ENCODE assay signal across 31 cellular contexts in genomic region chr4:83417566-83417965, GRCh38.
"Had no signal": no experiment of that assay in that cellular context is flagged by ENCODE, and none has a peak within 500 bp of the region (broad histone marks: within the 10 kb centered on the region; RNA-seq: fewer than 3 reads in every experiment).

No MANE protein-coding gene starts in this region.

- H3K36me3 ChIP-seq: brain microvascular endothelial cell, ovary had no signal

- H3K27me3 Mint-ChIP-seq: activated naive CD4-positive, alpha-beta T cell treated with anti-CD3 and anti-CD28 coated beads, Interleukin-2, amount 10 ng/mL, durations not matched to agents 7 days and 5 days; naive B cell; stimulated activated memory B cell treated with anti-CD40 and anti-IgM and Interleukin-4, amounts not matched to agents 10 μg/mL and 1 μg/mL and 100 μg/mL, for 72 hours had no signal

- H3K9me3 Mint-ChIP-seq: activated naive CD4-positive, alpha-beta T cell treated with anti-CD3 and anti-CD28 coated beads, Interleukin-2, amount 10 ng/mL, durations not matched to agents 7 days and 5 days; activated T-helper 1 cell treated with anti-CD3 and anti-CD28 coated beads, Interleukin-12 subunit alpha, Interleukin-12 subunit beta, Interleukin-2, Interleukin-4 antibody, amounts not matched to agents 30 ng/mL and 10 ng/mL and 1 ng/mL, durations not matched to agents 14 hours and 24 hours and 36 hours; naive B cell; nephron progenitor cell; stimulated activated memory B cell treated with anti-CD40 and anti-IgM and Interleukin-4, amounts not matched to agents 10 μg/mL and 1 μg/mL and 100 μg/mL, for 72 hours; T-helper 1 cell treated with Interleukin-12 subunit alpha and Interleukin-12 subunit beta and Interleukin-4 antibody, amounts not matched to agents 30 μg/mL and 1 μg/mL, for 36 hours had no signal

- H3K4me3 ChIP-seq: gastrocnemius medialis, ovary, prostate gland, sigmoid colon, SK-N-MC, stomach, thyroid gland had no signal

- H3K4me1 Mint-ChIP-seq: nephron progenitor cell; stimulated activated memory B cell treated with anti-CD40 and anti-IgM and Interleukin-4, amounts not matched to agents 10 μg/mL and 1 μg/mL and 100 μg/mL, for 72 hours had no signal

- H3K27ac Mint-ChIP-seq: activated naive CD4-positive, alpha-beta T cell treated with anti-CD3 and anti-CD28 coated beads, Interleukin-2, amount 10 ng/mL, durations not matched to agents 7 days and 5 days; activated T-helper 1 cell treated with anti-CD3 and anti-CD28 coated beads, Interleukin-12 subunit alpha, Interleukin-12 subunit beta, Interleukin-2, Interleukin-4 antibody, amounts not matched to agents 30 ng/mL and 10 ng/mL and 1 ng/mL, durations not matched to agents 14 hours and 24 hours and 36 hours; stimulated activated memory B cell treated with anti-CD40 and anti-IgM and Interleukin-4, amounts not matched to agents 10 μg/mL and 1 μg/mL and 100 μg/mL, for 72 hours; T-helper 1 cell treated with Interleukin-12 subunit alpha and Interleukin-12 subunit beta and Interleukin-4 antibody, amounts not matched to agents 30 μg/mL and 1 μg/mL, for 36 hours had no signal

- H3K27ac ChIP-seq: brain microvascular endothelial cell, gastrocnemius medialis, neutrophil, ovary, prostate gland, sigmoid colon, SK-N-MC, stomach, thyroid gland, VCaP had no signal

- H3K27me3 ChIP-seq: brain microvascular endothelial cell, gastrocnemius medialis, neutrophil, ovary, sigmoid colon, stomach, thyroid gland had no signal

- H3K9me3 ChIP-seq: gastrocnemius medialis, neutrophil, ovary, prostate gland, sigmoid colon, stomach, thyroid gland had no signal

- H3K4me1 ChIP-seq: gastrocnemius medialis, prostate gland, sigmoid colon, stomach, thyroid gland had no signal

- DNase-seq: activated CD4-positive, alpha-beta T cell treated with anti-CD3 and anti-CD28 coated beads, Interleukin-2, amount 50 U/mL, for 1 hour; activated effector memory CD4-positive, alpha-beta T cell treated with anti-CD3 and anti-CD28 coated beads, Interleukin-2, amount 50 U/mL, for 16 hours; activated naive CD4-positive, alpha-beta T cell treated with anti-CD3 and anti-CD28 coated beads, Interleukin-2, amount 10 ng/mL, durations not matched to agents 7 days and 5 days; activated T-cell treated with anti-CD3 and anti-CD28 coated beads for 4 hours; amniotic stem cell; brain microvascular endothelial cell; caudate nucleus; gastrocnemius medialis; glutamatergic neuron; islet precursor cell; left cardiac atrium; left ventricle myocardium superior; naive B cell; nephron progenitor cell; ovary; retina; sigmoid colon; small intestine; stimulated activated CD4-positive, alpha-beta T cell treated with anti-CD3 and anti-CD28 coated beads, Interleukin-1b, Interleukin-23, amount 100 ng/mL, for 48 hours; stimulated activated CD4-positive, alpha-beta T cell treated with anti-CD3 and anti-CD28 coated beads, Interleukin-4, amount 100 ng/mL, for 4 hours; stimulated activated CD8-positive, alpha-beta memory T cell treated with anti-CD3 and anti-CD28 coated beads, Interleukin-4, amount 100 ng/mL, for 48 hours; stomach; T-helper 9 cell; thyroid gland had no signal

- H3K4me3 Mint-ChIP-seq: activated naive CD4-positive, alpha-beta T cell treated with anti-CD3 and anti-CD28 coated beads, Interleukin-2, amount 10 ng/mL, durations not matched to agents 7 days and 5 days; activated T-helper 1 cell treated with anti-CD3 and anti-CD28 coated beads, Interleukin-12 subunit alpha, Interleukin-12 subunit beta, Interleukin-2, Interleukin-4 antibody, amounts not matched to agents 30 ng/mL and 10 ng/mL and 1 ng/mL, durations not matched to agents 14 hours and 24 hours and 36 hours; naive B cell; nephron progenitor cell; stimulated activated memory B cell treated with anti-CD40 and anti-IgM and Interleukin-4, amounts not matched to agents 10 μg/mL and 1 μg/mL and 100 μg/mL, for 72 hours; T-helper 1 cell treated with Interleukin-12 subunit alpha and Interleukin-12 subunit beta and Interleukin-4 antibody, amounts not matched to agents 30 μg/mL and 1 μg/mL, for 36 hours had no signal
